Comparison of ENCODE assay signal across 10 cellular contexts in the genomic region with DNA sequence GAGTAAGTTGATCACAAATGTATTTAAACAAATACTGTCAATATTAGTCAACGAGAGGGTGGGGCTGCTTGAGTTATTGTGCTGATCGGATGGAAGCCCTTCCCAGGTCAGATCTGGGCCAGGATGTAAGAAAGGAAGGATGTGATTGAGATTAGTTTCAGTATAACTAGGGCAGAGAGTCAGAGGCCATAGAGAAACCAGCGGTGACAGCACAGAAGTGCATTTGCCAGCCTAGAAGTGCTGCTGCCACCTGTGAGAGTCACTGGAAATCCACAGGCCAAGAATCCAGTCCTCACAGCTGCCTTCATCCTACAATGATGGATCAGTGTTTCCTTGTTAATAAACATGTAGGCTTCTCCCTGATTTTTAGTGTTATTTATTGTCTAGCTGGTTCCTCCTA. TPM values are rescaled to one million over a fixed set of nuclear protein-coding genes. Genes with fewer than 3 reads are reported as not detected.
DNase-seq lines count a peak whose midpoint lies in the region; ATAC-seq and TF ChIP-seq lines count a peak whose summit lies in the region.
"Had no signal": no experiment of that assay in that cellular context is flagged by ENCODE, and none has a peak within 500 bp of the region (broad histone marks: within the 10 kb centered on the region; RNA-seq: fewer than 3 reads in every experiment).

No MANE protein-coding gene starts in this region.

- peaks cover 5% of the 10 kb centered on the region for H3K27me3 Mint-ChIP-seq in CD4-positive, CD25-positive, alpha-beta regulatory T cell
- no peaks in the 10 kb centered on the region for H3K27me3 Mint-ChIP-seq in nephron (ENCODE audit: low read depth)
- H3K27me3 Mint-ChIP-seq: naive thymus-derived CD8-positive, alpha-beta T cell had no signal

- H3K27me3 ChIP-seq in CD4-positive, CD25-positive, alpha-beta regulatory T cell (ENCODE audit: control insufficient read depth, insufficient read depth, low read length), result no peaks in the 10 kb centered on the region
- no peaks in the 10 kb centered on the region for H3K27me3 ChIP-seq in HCT116 (ENCODE audit: insufficient read depth, low read length)
- H3K27me3 ChIP-seq: testis had no signal

- no peaks in the 10 kb centered on the region for H4K20me1 ChIP-seq in HCT116 (ENCODE audit: insufficient read depth)

- TF ChIP-seq POLR2A in HCT116 (IDR thresholded peaks at IDR 0.05; ENCODE audit: borderline replicate concordance, extremely low read depth, insufficient read depth, insufficient read length), result no peak

- BruUV-seq in HCT116 (replicated peaks; lab: Mats Ljungman, UMichigan), result no TSS peak

- H3K4me1 Mint-ChIP-seq in CD4-positive, CD25-positive, alpha-beta regulatory T cell, result peaks cover 5 to 17% (median 11%) of the 10 kb centered on the region in 4 donors
- peaks cover 19% of the 10 kb centered on the region for H3K4me1 Mint-ChIP-seq in nephron

- no peaks in the 10 kb centered on the region for H3K9me3 ChIP-seq in CD4-positive, CD25-positive, alpha-beta regulatory T cell (ENCODE audit: control insufficient read depth in 2 of 2, low read length in 2 of 2)
- H3K9me3 ChIP-seq in HCT116 (ENCODE audit: control insufficient read depth in 1 of 2, insufficient read depth in 1 of 2, low read depth in 1 of 2, low read length in 2 of 2), result no peaks in the 10 kb centered on the region
- H3K9me3 ChIP-seq: testis had no signal

- ATAC-seq in CD4-positive, CD25-positive, alpha-beta regulatory T cell (ENCODE audit: low read depth in 2 of 2), result peak; percentile 43 to 55
- ATAC-seq in HCT116 (peak; percentile 15; the same call in 1 of the 2 replicates), HG02970 (IDR thresholded peaks at IDR 0.05; ENCODE audit: low FRiP score, unreplicated experiment) (no peak), HG03045 (IDR thresholded peaks at IDR 0.05; ENCODE audit: unreplicated experiment) (no peak)

- H3K36me3 ChIP-seq in CD4-positive, CD25-positive, alpha-beta regulatory T cell (ENCODE audit: control insufficient read depth, insufficient read depth, low read length), result no peaks in the 10 kb centered on the region
- no peaks in the 10 kb centered on the region for H3K36me3 ChIP-seq in HCT116 (ENCODE audit: control insufficient read depth in 1 of 2, insufficient read depth in 2 of 2, low read length in 2 of 2)

- H3K9ac ChIP-seq in HCT116 (ENCODE audit: low read length), result no peak overlapping the region

- RAD21 ChIA-PET in HCT116 (lab: Charles Lee; ENCODE audit: low non-redundant PET in 1 of 2, low total read pairs in 2 of 2, uncharacterized antibody in 2 of 2, unreplicated experiment in 2 of 2), result interaction anchor here (0.7 to 1.1 kb wide), 6 partner anchors 8 to 137 kb away, joined by 3 to 13 read pairs (median 4); no protein-coding TSS in a partner anchor

- H3K36me3 Mint-ChIP-seq in CD4-positive, CD25-positive, alpha-beta regulatory T cell, result no peaks in the 10 kb centered on the region
- no peaks in the 10 kb centered on the region for H3K36me3 Mint-ChIP-seq in nephron (ENCODE audit: low read depth)
- H3K36me3 Mint-ChIP-seq: naive thymus-derived CD8-positive, alpha-beta T cell had no signal

- no peaks in the 10 kb centered on the region for H3K79me2 ChIP-seq in HCT116 (ENCODE audit: insufficient read depth, low read length)

- CTCF ChIA-PET in HCT116 (lab: Charles Lee), result interaction anchor here (0.7 to 2.4 kb wide), 10 partner anchors 9 to 346 kb away, joined by 3 to 18 read pairs (median 4); a partner anchor contains a TSS

- TF ChIP-seq CTCF in HCT116 (IDR thresholded peaks at IDR 0.05 in 2 of 3, conservative IDR thresholded peaks at IDR 0.05 in 1 of 3; ENCODE audit: borderline replicate concordance in 1 of 3, insufficient read depth in 1 of 3, low read depth in 2 of 3, low read length in 2 of 3), result no peak
- TF ChIP-seq CTCF in nephron (IDR thresholded peaks at IDR 0.05; ENCODE audit: unreplicated experiment in 3 of 3), result no peak
- no peak for TF ChIP-seq CTCF in GM20000 (IDR thresholded peaks at IDR 0.05; ENCODE audit: extremely low read depth, missing control alignments)

- H3K27ac Mint-ChIP-seq in CD4-positive, CD25-positive, alpha-beta regulatory T cell, result peak overlapping the region; percentile 40 to 72 (median 53)
- H3K27ac Mint-ChIP-seq in nephron, result peak overlapping the region; percentile 34 to 54 (median 51)

- peak in 2 of 3 donors; percentile 26 to 48 for DNase-seq in CD4-positive, CD25-positive, alpha-beta regulatory T cell
- DNase-seq in HCT116 (ENCODE audit: low read depth, low spot score) (no peak), dermis blood vessel endothelial cell (peak; percentile 51), GM20000 (ENCODE audit: low spot score) (no peak), cerebellar nuclear complex (lab: John Stamatoyannopoulos, UW) (no peak)

- H3K4me1 ChIP-seq in CD4-positive, CD25-positive, alpha-beta regulatory T cell (ENCODE audit: control insufficient read depth, insufficient read depth, low read length, poor library complexity, severe bottlenecking), result peaks cover 8% of the 10 kb centered on the region
- H3K4me1 ChIP-seq in HCT116 (ENCODE audit: control insufficient read depth in 1 of 2, insufficient read depth in 2 of 2, low read length in 2 of 2), result 0 out of 4 replicates have a peak, but pooled peaks cover 0 to 6% of the 10 kb centered on the region in 2 experiments

- H3K4me2 ChIP-seq in HCT116 (ENCODE audit: low read length), result peak overlapping the region; percentile 8; the same call in 1 of the 2 replicates

- TF ChIP-seq RAD21 in HCT116 (IDR thresholded peaks at IDR 0.05; ENCODE audit: low read depth), result no peak

- no peaks in the 10 kb centered on the region for H3K9me2 ChIP-seq in HCT116 (ENCODE audit: insufficient read depth)

- intact Hi-C loops in HCT116 (cut with micrococcal nuclease), result loop anchor here (1.0 to 5.0 kb wide), 2 partner anchors 137 to 663 kb away; no protein-coding TSS in a partner anchor

- H3K27ac ChIP-seq in CD4-positive, CD25-positive, alpha-beta regulatory T cell (ENCODE audit: insufficient read depth, low read length, poor library complexity, severe bottlenecking), result no peak overlapping the region
- H3K27ac ChIP-seq in HCT116 (ENCODE audit: low read depth, low read length), result no peak overlapping the region

- no peak overlapping the region for H3K4me3 ChIP-seq in CD4-positive, CD25-positive, alpha-beta regulatory T cell (ENCODE audit: low read depth, low read length)
- H3K4me3 ChIP-seq in HCT116 (replicated peaks in 1 of 2; ENCODE audit: low read depth in 1 of 2, low read length in 2 of 2), result no peak overlapping the region
- H3K4me3 ChIP-seq: testis had no signal

- POLR2A ChIA-PET in HCT116 (lab: Charles Lee), result interaction anchor here (0.9 to 1.4 kb wide), 3 partner anchors 8 to 12 kb away, joined by 3 to 5 read pairs (median 4); a partner anchor contains a TSS

- H3K4me3 Mint-ChIP-seq in CD4-positive, CD25-positive, alpha-beta regulatory T cell, result no peak overlapping the region
- no peak overlapping the region for H3K4me3 Mint-ChIP-seq in nephron
- H3K4me3 Mint-ChIP-seq: naive thymus-derived CD8-positive, alpha-beta T cell had no signal

- no peaks in the 10 kb centered on the region for H3K9me3 Mint-ChIP-seq in CD4-positive, CD25-positive, alpha-beta regulatory T cell
- no peaks in the 10 kb centered on the region for H3K9me3 Mint-ChIP-seq in nephron
- H3K9me3 Mint-ChIP-seq: naive thymus-derived CD8-positive, alpha-beta T cell had no signal

- H2AFZ ChIP-seq in HCT116 (ENCODE audit: low read depth, low read length, poor library complexity, severe bottlenecking), result no peak overlapping the region

TF ChIP-seq in HCT116, 20 proteins besides CTCF, POLR2A, EP300 and RAD21 (continues in another document):
- TF ChIP-seq SP1 (IDR thresholded peaks at IDR 0.05; ENCODE audit: low read depth) (no peak), CEBPB (IDR thresholded peaks at IDR 0.05; ENCODE audit: low read depth) (no peak), YY1 (IDR thresholded peaks at IDR 0.05; ENCODE audit: extremely low read depth, insufficient replicate concordance, low read depth, low read length) (no peak), EZH2 (IDR thresholded peaks at IDR 0.05) (no peak), CBX3 (IDR thresholded peaks at IDR 0.05; ENCODE audit: low read depth) (no peak), ELF1 (IDR thresholded peaks at IDR 0.05; ENCODE audit: borderline replicate concordance, low read depth) (no peak), SIN3A (IDR thresholded peaks at IDR 0.05; ENCODE audit: low read depth) (no peak), ZFX (IDR thresholded peaks at IDR 0.05) (no peak)
- TF ChIP-seq, protein P1, sequence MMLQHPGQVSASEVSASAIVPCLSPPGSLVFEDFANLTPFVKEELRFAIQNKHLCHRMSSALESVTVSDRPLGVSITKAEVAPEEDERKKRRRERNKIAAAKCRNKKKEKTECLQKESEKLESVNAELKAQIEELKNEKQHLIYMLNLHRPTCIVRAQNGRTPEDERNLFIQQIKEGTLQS (IDR thresholded peaks at IDR 0.05), result no peak
- TF ChIP-seq, protein P2, sequence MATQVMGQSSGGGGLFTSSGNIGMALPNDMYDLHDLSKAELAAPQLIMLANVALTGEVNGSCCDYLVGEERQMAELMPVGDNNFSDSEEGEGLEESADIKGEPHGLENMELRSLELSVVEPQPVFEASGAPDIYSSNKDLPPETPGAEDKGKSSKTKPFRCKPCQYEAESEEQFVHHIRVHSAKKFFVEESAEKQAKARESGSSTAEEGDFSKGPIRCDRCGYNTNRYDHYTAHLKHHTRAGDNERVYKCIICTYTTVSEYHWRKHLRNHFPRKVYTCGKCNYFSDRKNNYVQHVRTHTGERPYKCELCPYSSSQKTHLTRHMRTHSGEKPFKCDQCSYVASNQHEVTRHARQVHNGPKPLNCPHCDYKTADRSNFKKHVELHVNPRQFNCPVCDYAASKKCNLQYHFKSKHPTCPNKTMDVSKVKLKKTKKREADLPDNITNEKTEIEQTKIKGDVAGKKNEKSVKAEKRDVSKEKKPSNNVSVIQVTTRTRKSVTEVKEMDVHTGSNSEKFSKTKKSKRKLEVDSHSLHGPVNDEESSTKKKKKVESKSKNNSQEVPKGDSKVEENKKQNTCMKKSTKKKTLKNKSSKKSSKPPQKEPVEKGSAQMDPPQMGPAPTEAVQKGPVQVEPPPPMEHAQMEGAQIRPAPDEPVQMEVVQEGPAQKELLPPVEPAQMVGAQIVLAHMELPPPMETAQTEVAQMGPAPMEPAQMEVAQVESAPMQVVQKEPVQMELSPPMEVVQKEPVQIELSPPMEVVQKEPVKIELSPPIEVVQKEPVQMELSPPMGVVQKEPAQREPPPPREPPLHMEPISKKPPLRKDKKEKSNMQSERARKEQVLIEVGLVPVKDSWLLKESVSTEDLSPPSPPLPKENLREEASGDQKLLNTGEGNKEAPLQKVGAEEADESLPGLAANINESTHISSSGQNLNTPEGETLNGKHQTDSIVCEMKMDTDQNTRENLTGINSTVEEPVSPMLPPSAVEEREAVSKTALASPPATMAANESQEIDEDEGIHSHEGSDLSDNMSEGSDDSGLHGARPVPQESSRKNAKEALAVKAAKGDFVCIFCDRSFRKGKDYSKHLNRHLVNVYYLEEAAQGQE (IDR thresholded peaks at IDR 0.05; ENCODE audit: low read depth), result no peak

RNA-seq across cellular contexts. Expression of a gene that starts 9.8 kb away (rescaled TPM):
- 0.22 TPM for total RNA-seq in CD4-positive, CD25-positive, alpha-beta regulatory T cell
- polyA plus RNA-seq in CD4-positive, CD25-positive, alpha-beta regulatory T cell, result not detected
- total RNA-seq in HCT116 (2021; ENCODE audit: unreplicated experiment) (24.8 TPM), dermis blood vessel endothelial cell (84.2 and 102 TPM in 2 replicates)
- 10.4 and 13.7 TPM in 2 replicates for polyA plus RNA-seq in HCT116 (2012)
- polyA plus RNA-seq: naive thymus-derived CD8-positive, alpha-beta T cell had no signal

Comparison
In these comparisons a context has a peak if more than half of its experiments do, and no peak if none do; other contexts are left out.
1. ATAC-seq: peak in CD4-positive, CD25-positive, alpha-beta regulatory T cell (2 of 2) and HCT116 (single experiment); none in HG02970 (single experiment) and HG03045 (single experiment).
2. DNase-seq: peak in CD4-positive, CD25-positive, alpha-beta regulatory T cell (2 of 3) and dermis blood vessel endothelial cell (single experiment); none in HCT116 (single experiment), GM20000 (single experiment) and cerebellar nuclear complex (0 of 2).
3. RNA of a gene that starts 9.8 kb away (total RNA-seq): 84.2 to 102 TPM in dermis blood vessel endothelial cell and 24.8 TPM in HCT116 (single experiment); 0.22 TPM in CD4-positive, CD25-positive, alpha-beta regulatory T cell (single experiment); every median in the first group is over 10 times any median in the second.